12 cellular contexts compared by ENCODE assay signal in the genomic region with DNA sequence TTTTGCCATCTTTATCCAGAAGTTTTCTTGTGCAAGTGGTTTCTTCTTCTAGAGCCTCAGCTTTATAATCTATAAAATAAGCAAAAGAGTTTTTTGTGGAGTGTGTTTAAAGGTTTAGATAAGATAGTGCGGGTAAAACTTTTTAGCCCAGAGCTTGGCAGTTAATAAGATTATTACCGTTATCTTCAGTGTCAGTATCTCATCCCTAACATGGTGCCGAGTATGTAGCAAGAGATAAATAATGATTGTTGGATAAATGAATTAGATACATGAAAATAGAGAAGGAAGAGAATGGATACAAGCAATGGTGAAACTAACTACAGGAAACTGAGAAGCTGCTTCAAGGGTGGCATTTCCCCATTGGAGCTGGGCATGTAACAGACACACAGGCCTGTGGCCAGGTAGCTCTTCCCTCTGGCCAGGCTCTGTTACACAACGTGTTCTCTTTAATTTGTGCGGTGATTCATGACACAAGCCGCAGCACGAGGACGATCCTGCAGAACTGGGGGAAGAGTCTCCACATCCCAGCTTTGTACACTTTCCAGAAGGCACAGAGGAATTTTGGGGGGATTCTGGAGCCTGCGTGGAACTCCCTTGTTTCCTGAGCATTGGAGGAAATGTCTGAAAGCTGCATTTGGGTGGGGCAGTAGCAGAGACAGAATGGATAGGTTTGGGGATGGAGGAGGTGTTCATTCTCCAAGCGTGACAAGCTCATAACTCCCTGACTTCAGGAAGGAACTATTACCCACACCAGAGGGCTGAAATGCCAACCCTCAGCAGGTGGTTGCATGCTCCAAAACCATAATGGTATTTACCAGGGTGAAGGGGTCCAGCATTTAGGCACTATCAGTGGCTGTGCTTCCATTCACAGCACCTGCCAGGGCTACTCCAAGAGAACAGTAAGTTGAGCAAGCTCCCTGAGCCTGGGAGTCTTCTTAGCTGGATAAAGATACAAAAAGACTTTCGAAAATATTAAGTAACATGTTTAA. TPM values are rescaled to one million over a fixed set of nuclear protein-coding genes. Genes with fewer than 3 reads are reported as not detected.
DNase-seq lines count a peak whose midpoint lies in the region; ATAC-seq, FAIRE-seq and TF ChIP-seq lines count a peak whose summit lies in the region.
"Had no signal": no experiment of that assay in that cellular context is flagged by ENCODE, and none has a peak within 500 bp of the region (broad histone marks: within the 10 kb centered on the region; RNA-seq: fewer than 3 reads in every experiment).

No MANE protein-coding gene starts in this region.

- 75 to 100% methylated on average over 1 to 11 of the region's 11 CpGs for WGBS in H1 (ENCODE audit: extremely low coverage in 1 of 2, insufficient coverage in 1 of 2, insufficient read length in 1 of 2, insufficient replicate concordance in 2 of 2, low coverage in 1 of 2, low lambda C conversion rate in 2 of 2, missing lambda C conversion rate in 1 of 2), 2 experiments
- WGBS in gastroesophageal sphincter (ENCODE audit: low coverage in 1 of 2), 2 donors = 37 to 54% methylated on average over 7 to 10 of the region's 11 CpGs

- no peak overlapping the region for H3K4me2 ChIP-seq in H1 (ENCODE audit: insufficient read depth in 1 of 2, low read depth in 2 of 2, low read length in 2 of 2)
- H3K4me2 ChIP-seq: KMS-11 had no signal

- TF ChIP-seq CTCF in RWPE2 (IDR thresholded peaks at IDR 0.05; ENCODE audit: poor library complexity, severe bottlenecking) (no peak), H1 (IDR thresholded peaks at IDR 0.05; ENCODE audit: control extremely low read depth in 1 of 3, insufficient read depth in 1 of 3, low read depth in 1 of 3, low read length in 3 of 3) (no peak), gastroesophageal sphincter (IDR thresholded peaks at IDR 0.05) (no peak)

- peaks cover 48% of the 10 kb centered on the region for H3K4me1 Mint-ChIP-seq in activated T-cell treated with anti-CD3 and anti-CD28 coated beads, Interleukin-2, amount 50 U/mL, for 72 hours (ENCODE audit: low read depth)
- peaks cover 38% of the 10 kb centered on the region for H3K4me1 Mint-ChIP-seq in stimulated activated effector memory CD8-positive, alpha-beta T cell treated with anti-CD3 and anti-CD28 coated beads, Interleukin-12 subunit alpha, Interleukin-12 subunit beta, amount 100 ng/mL, for 72 hours

- no peaks in the 10 kb centered on the region for H3K9me3 Mint-ChIP-seq in activated T-cell treated with anti-CD3 and anti-CD28 coated beads, Interleukin-2, amount 50 U/mL, for 72 hours
- H3K9me3 Mint-ChIP-seq in stimulated activated effector memory CD8-positive, alpha-beta T cell treated with anti-CD3 and anti-CD28 coated beads, Interleukin-12 subunit alpha, Interleukin-12 subunit beta, amount 100 ng/mL, for 72 hours = no peaks in the 10 kb centered on the region

- H2BK20ac ChIP-seq in H1 (ENCODE audit: low read length) = no peak overlapping the region

- no peaks in the 10 kb centered on the region for H3K79me2 ChIP-seq in H1 (ENCODE audit: control insufficient read depth in 1 of 2, insufficient read depth in 2 of 2, low read length in 2 of 2)

- no peaks in the 10 kb centered on the region for H3K79me1 ChIP-seq in H1 (ENCODE audit: low read depth, low read length)

- ATAC-seq in activated T-cell treated with anti-CD3 and anti-CD28 coated beads, Interleukin-2, amount 50 U/mL, for 72 hours (replicated peaks in 1 of 2) = peak in 1 of 2 donors; percentile 13
- peak; percentile 88 for ATAC-seq in RWPE2 (ENCODE audit: low read depth)
- ATAC-seq in stimulated activated effector memory CD8-positive, alpha-beta T cell treated with anti-CD3 and anti-CD28 coated beads, Interleukin-12 subunit alpha, Interleukin-12 subunit beta, amount 100 ng/mL, for 72 hours = peak; percentile 57
- no peak for ATAC-seq in GM21423 (IDR thresholded peaks at IDR 0.05; ENCODE audit: unreplicated experiment)
- ATAC-seq in gastroesophageal sphincter = no peak
- ATAC-seq in GM18867 (IDR thresholded peaks at IDR 0.05; ENCODE audit: unreplicated experiment) = no peak

- H3K4me3 Mint-ChIP-seq in activated T-cell treated with anti-CD3 and anti-CD28 coated beads, Interleukin-2, amount 50 U/mL, for 72 hours = peak overlapping the region; percentile 13 to 36
- peak overlapping the region; percentile 33 for H3K4me3 Mint-ChIP-seq in stimulated activated effector memory CD8-positive, alpha-beta T cell treated with anti-CD3 and anti-CD28 coated beads, Interleukin-12 subunit alpha, Interleukin-12 subunit beta, amount 100 ng/mL, for 72 hours
- H3K4me3 Mint-ChIP-seq: brain had no signal

- no peak for TF ChIP-seq POLR2A in H1 (IDR thresholded peaks at IDR 0.05; ENCODE audit: control extremely low read depth in 1 of 2, low read depth in 2 of 2, low read length in 2 of 2)
- TF ChIP-seq POLR2A in gastroesophageal sphincter (IDR thresholded peaks at IDR 0.05) = no peak

- FAIRE-seq in H1 (lab: Jason Lieb, UNC) = no peak

- no peak overlapping the region for H3K27ac ChIP-seq in RWPE2 (ENCODE audit: poor library complexity, severe bottlenecking)
- no peak overlapping the region for H3K27ac ChIP-seq in H1 (ENCODE audit: low read depth, low read length)
- H3K27ac ChIP-seq in gastroesophageal sphincter = no peak overlapping the region
- H3K27ac ChIP-seq: KMS-11 had no signal

- no peak overlapping the region for H2BK120ac ChIP-seq in H1 (replicated peaks; ENCODE audit: low read depth, low read length)

- H2AK5ac ChIP-seq in H1 (ENCODE audit: low read depth, low read length) = no peak overlapping the region

- no peak overlapping the region for H4K91ac ChIP-seq in H1 (replicated peaks; ENCODE audit: insufficient read length, low read length)

- no peak overlapping the region for H4K5ac ChIP-seq in H1 (ENCODE audit: insufficient read length, low read depth, low read length)

- H2AFZ ChIP-seq in H1 (ENCODE audit: low read length) = no peak overlapping the region

- H3K4me1 ChIP-seq in RWPE2 (ENCODE audit: insufficient read depth, poor library complexity, severe bottlenecking) (peaks cover 9% of the 10 kb centered on the region), H1 (replicated peaks in 1 of 4; ENCODE audit: control insufficient read depth in 3 of 4, insufficient read depth in 4 of 4, low read length in 3 of 4) (no peaks in the 10 kb centered on the region), gastroesophageal sphincter (no peaks in the 10 kb centered on the region)

- H3K14ac ChIP-seq in H1 (ENCODE audit: insufficient read length) = no peak overlapping the region

- TF ChIP-seq EP300 in H1 (IDR thresholded peaks at IDR 0.05; ENCODE audit: borderline replicate concordance in 1 of 2, low read depth in 2 of 2, low read length in 2 of 2) (no peak), gastroesophageal sphincter (IDR thresholded peaks at IDR 0.05) (no peak)

- H3K36me3 ChIP-seq in RWPE2 (ENCODE audit: low read depth) (no peaks in the 10 kb centered on the region), H1 (ENCODE audit: control insufficient read depth in 2 of 4, insufficient read depth in 4 of 4, low read length in 3 of 4) (no peaks in the 10 kb centered on the region), gastroesophageal sphincter (no peaks in the 10 kb centered on the region)

- H2BK5ac ChIP-seq in H1 (ENCODE audit: low read depth, low read length) = no peak overlapping the region

- H3K9me3 ChIP-seq in RWPE2 (ENCODE audit: severe bottlenecking) (no peaks in the 10 kb centered on the region), H1 (ENCODE audit: insufficient read depth in 2 of 2, low read depth in 1 of 2, low read length in 1 of 2) (no peaks in the 10 kb centered on the region), gastroesophageal sphincter (no peaks in the 10 kb centered on the region)

- H4K20me1 ChIP-seq in H1 (replicated peaks in 1 of 2; ENCODE audit: control insufficient read depth in 1 of 2, insufficient read depth in 2 of 2, low read length in 2 of 2) = no peaks in the 10 kb centered on the region

- no peaks in the 10 kb centered on the region for H3K27me3 ChIP-seq in RWPE2 (ENCODE audit: insufficient read depth, poor library complexity, severe bottlenecking)
- no peaks in the 10 kb centered on the region for H3K27me3 ChIP-seq in H1 (replicated peaks in 1 of 4; ENCODE audit: control insufficient read depth in 3 of 4, extremely low read depth in 1 of 4, insufficient read depth in 3 of 4, low read length in 3 of 4)
- H3K27me3 ChIP-seq in gastroesophageal sphincter = no peaks in the 10 kb centered on the region

- no peak overlapping the region for H3K27ac Mint-ChIP-seq in activated T-cell treated with anti-CD3 and anti-CD28 coated beads, Interleukin-2, amount 50 U/mL, for 72 hours
- H3K27ac Mint-ChIP-seq in stimulated activated effector memory CD8-positive, alpha-beta T cell treated with anti-CD3 and anti-CD28 coated beads, Interleukin-12 subunit alpha, Interleukin-12 subunit beta, amount 100 ng/mL, for 72 hours = peak overlapping the region; percentile 48
- H3K27ac Mint-ChIP-seq: brain had no signal

- H3K23ac ChIP-seq in H1 (ENCODE audit: insufficient read length) = no peak overlapping the region

- no peak overlapping the region for H4K8ac ChIP-seq in H1 (ENCODE audit: extremely low read depth, insufficient read depth, low read length)

- no peak overlapping the region for H3K56ac ChIP-seq in H1 (replicated peaks; ENCODE audit: insufficient read length, low read depth, low read length)

- no peak for DNase-seq in activated T-cell treated with anti-CD3 and anti-CD28 coated beads, Interleukin-2, amount 50 U/mL, for 72 hours
- DNase-seq in activated T-cell treated with anti-CD3 and anti-CD28 coated beads for 4 hours (no peak), RWPE2 (ENCODE audit: low spot score) (no peak), H1 (ENCODE audit: low read depth in 1 of 2, low spot score in 2 of 2) (no peak)
- no peak for DNase-seq in stimulated activated effector memory CD8-positive, alpha-beta T cell treated with anti-CD3 and anti-CD28 coated beads, Interleukin-12 subunit alpha, Interleukin-12 subunit beta, amount 100 ng/mL, for 72 hours (ENCODE audit: low spot score in 2 of 2)
- DNase-seq: kidney, NCI-H345 had no signal

- no peak overlapping the region for H3K4ac ChIP-seq in H1 (replicated peaks; ENCODE audit: insufficient read length, low read depth, low read length)

- no peak for TF ChIP-seq RAD21 in H1 (IDR thresholded peaks at IDR 0.05 in 1 of 2, conservative IDR thresholded peaks at IDR 0.05 in 1 of 2; ENCODE audit: low read depth in 2 of 2, low read length in 2 of 2)

- no peak overlapping the region for H3K9ac ChIP-seq in H1 (replicated peaks in 1 of 4; ENCODE audit: extremely low read depth in 1 of 4, low read depth in 3 of 4, low read length in 3 of 4)
- H3K9ac ChIP-seq: KMS-11 had no signal

- CTCF ChIA-PET in H1 (lab: Charles Lee; ENCODE audit: partially characterized antibody) = interaction anchor here (0.6 to 1.2 kb wide), 4 partner anchors 65 to 402 kb away, joined by 3 to 4 read pairs (median 3); no protein-coding TSS in a partner anchor

- peaks cover 0 to 3% of the 10 kb centered on the region in 2 donors for H3K36me3 Mint-ChIP-seq in activated T-cell treated with anti-CD3 and anti-CD28 coated beads, Interleukin-2, amount 50 U/mL, for 72 hours (ENCODE audit: insufficient read depth in 2 of 2)
- H3K36me3 Mint-ChIP-seq in stimulated activated effector memory CD8-positive, alpha-beta T cell treated with anti-CD3 and anti-CD28 coated beads, Interleukin-12 subunit alpha, Interleukin-12 subunit beta, amount 100 ng/mL, for 72 hours = no peaks in the 10 kb centered on the region
- H3K36me3 Mint-ChIP-seq: brain had no signal

- H3K18ac ChIP-seq in H1 (ENCODE audit: extremely low read depth, low read length) = no peak overlapping the region

- 0 out of 2 replicates have a peak overlapping the region, but pooled peaks have one; percentile 16 for H2BK15ac ChIP-seq in H1 (ENCODE audit: low read length)

- no peaks in the 10 kb centered on the region for H3K23me2 ChIP-seq in H1 (ENCODE audit: low read depth, low read length)

- H3K4me3 ChIP-seq in RWPE2 (ENCODE audit: severe bottlenecking) = no peak overlapping the region
- no peak overlapping the region for H3K4me3 ChIP-seq in H1 (ENCODE audit: extremely low read depth in 1 of 4, insufficient read depth in 2 of 4, low read depth in 3 of 4, low read length in 4 of 4)
- no peak overlapping the region for H3K4me3 ChIP-seq in gastroesophageal sphincter

- POLR2A ChIA-PET in H1 (lab: Charles Lee; ENCODE audit: partially characterized antibody) = interaction anchor here (0.9 to 1.9 kb wide), 6 partner anchors 10 to 133 kb away, joined by 3 to 6 read pairs (median 4); partner anchors contain the start of gene EIF4A2

- no peaks in the 10 kb centered on the region for H3K27me3 Mint-ChIP-seq in activated T-cell treated with anti-CD3 and anti-CD28 coated beads, Interleukin-2, amount 50 U/mL, for 72 hours (ENCODE audit: low read depth)

- no peak overlapping the region for H2BK12ac ChIP-seq in H1 (ENCODE audit: low read depth, low read length)

RNA-seq across cellular contexts. Expression of gene ST6GAL1, which starts 14.2 kb away (rescaled TPM):
- 100 to 1,000 TPM in 1 of 2 donors, 10 to 100 TPM in 1; 98.1 to 104 TPM for total RNA-seq in activated T-cell treated with anti-CD3 and anti-CD28 coated beads, Interleukin-2, amount 50 U/mL, for 72 hours
- total RNA-seq in H1 (2021; fragmentation: NEBNext Ultra II Directional; extraction: Animal tissue kit (Norgen Biotek cat#: 25700)) = 75.9 and 80.9 TPM in 2 replicates
- polyA plus RNA-seq in H1 (2011; rRNA removed) = 41.8 and 62.8 TPM in 2 replicates
- polyA plus RNA-seq in H1 (2011; cell fraction: cytosol; rRNA removed) = 46.7 TPM
- 45.9 TPM for polyA plus RNA-seq in H1 (2011; cell fraction: nucleus; rRNA removed)
- polyA plus RNA-seq in H1 (2012, experiment 1 of 2) = 52.3 to 63.2 TPM (median 56.4 TPM) in 4 replicates
- polyA plus RNA-seq in H1 (2012, experiment 2 of 2) = 24.9 TPM
- 76.2 TPM for polyA plus RNA-seq in H1 (2013, experiment 1 of 2)
- 85.7 TPM for polyA plus RNA-seq in H1 (2013, experiment 2 of 2)
- polyA minus RNA-seq in H1 (2011; rRNA and poly(A)+ RNA removed) = 159 and 242 TPM in 2 replicates
- polyA minus RNA-seq in H1 (2011; cell fraction: cytosol; rRNA and poly(A)+ RNA removed) = 60.2 TPM
- polyA minus RNA-seq in H1 (2011; cell fraction: nucleus; rRNA and poly(A)+ RNA removed) = 99.7 TPM
- total RNA-seq in gastroesophageal sphincter = 10 to 100 TPM; 18.0 to 32.2 (median 20.9) TPM

Comparison
In these comparisons a context has a peak if more than half of its experiments do, and no peak if none do; other contexts are left out.
1. ATAC-seq: peak in RWPE2 (single experiment) and stimulated activated effector memory CD8-positive, alpha-beta T cell treated with anti-CD3 and anti-CD28 coated beads, Interleukin-12 subunit alpha, Interleukin-12 subunit beta, amount 100 ng/mL, for 72 hours (single experiment); none in GM21423 (single experiment), gastroesophageal sphincter (single experiment) and GM18867 (single experiment).